In genomic region chr12:6563448-6564050, GRCh38 we compare ENCODE assay signal across 9 cellular contexts. TPM values are rescaled to one million over a fixed set of nuclear protein-coding genes. Genes with fewer than 3 reads are reported as not detected.
DNase-seq lines count a peak whose midpoint lies in the region; ATAC-seq lines count a peak whose summit lies in the region.
"Had no signal": no experiment of that assay in that cellular context is flagged by ENCODE, and none has a peak within 500 bp of the region (broad histone marks: within the 10 kb centered on the region; RNA-seq: fewer than 3 reads in every experiment).

No MANE protein-coding gene starts in this region.

- no peaks in the 10 kb centered on the region for H3K9me3 Mint-ChIP-seq in CD8-positive, alpha-beta memory T cell
- H3K9me3 Mint-ChIP-seq in T-helper 1 cell treated with Interleukin-12 subunit alpha and Interleukin-12 subunit beta and Interleukin-4 antibody, amounts not matched to agents 30 μg/mL and 1 μg/mL, for 36 hours = no peaks in the 10 kb centered on the region
- H3K9me3 Mint-ChIP-seq: IgD-negative memory B cell had no signal

- H3K9ac ChIP-seq in adipocyte (ENCODE audit: low read length) = no peak overlapping the region

- H3K27me3 ChIP-seq in CD8-positive, alpha-beta memory T cell (ENCODE audit: insufficient read depth, low read length, poor library complexity, severe bottlenecking) = no peaks in the 10 kb centered on the region
- H3K27me3 ChIP-seq in adipocyte (replicated peaks; ENCODE audit: control insufficient read depth, insufficient read depth, low read length) = no peaks in the 10 kb centered on the region

- CTCF ChIA-PET in CD8-positive, alpha-beta memory T cell (lab: Charles Lee) = interaction anchor here (0.6 to 2.1 kb wide), 13 partner anchors 9 to 122 kb away, joined by 3 to 9 read pairs (median 3); no protein-coding TSS in a partner anchor

- peaks cover 7 to 87% (median 28%) of the 10 kb centered on the region in 3 donors for H3K36me3 Mint-ChIP-seq in CD8-positive, alpha-beta memory T cell
- H3K36me3 Mint-ChIP-seq in T-helper 1 cell treated with Interleukin-12 subunit alpha and Interleukin-12 subunit beta and Interleukin-4 antibody, amounts not matched to agents 30 μg/mL and 1 μg/mL, for 36 hours (ENCODE audit: low read depth) = peaks cover 65% of the 10 kb centered on the region

- peaks cover 64% of the 10 kb centered on the region for H3K36me3 ChIP-seq in CD8-positive, alpha-beta memory T cell (ENCODE audit: insufficient read depth, low read length)
- peaks cover 77% of the 10 kb centered on the region for H3K36me3 ChIP-seq in adipocyte (ENCODE audit: control insufficient read depth, insufficient read depth, low read length, severe bottlenecking)

- H3K27ac Mint-ChIP-seq in CD8-positive, alpha-beta memory T cell = peak overlapping the region; percentile 26 to 95 (median 67)
- H3K27ac Mint-ChIP-seq in T-helper 1 cell treated with Interleukin-12 subunit alpha and Interleukin-12 subunit beta and Interleukin-4 antibody, amounts not matched to agents 30 μg/mL and 1 μg/mL, for 36 hours = peak overlapping the region; percentile 4

- peak overlapping the region in 1 of 7 donors; percentile 87 for H3K4me3 Mint-ChIP-seq in CD8-positive, alpha-beta memory T cell
- no peak overlapping the region for H3K4me3 Mint-ChIP-seq in T-helper 1 cell treated with Interleukin-12 subunit alpha and Interleukin-12 subunit beta and Interleukin-4 antibody, amounts not matched to agents 30 μg/mL and 1 μg/mL, for 36 hours

- peaks cover 0 to 2% of the 10 kb centered on the region in 2 donors for H3K27me3 Mint-ChIP-seq in CD8-positive, alpha-beta memory T cell
- no peaks in the 10 kb centered on the region for H3K27me3 Mint-ChIP-seq in T-helper 1 cell treated with Interleukin-12 subunit alpha and Interleukin-12 subunit beta and Interleukin-4 antibody, amounts not matched to agents 30 μg/mL and 1 μg/mL, for 36 hours (ENCODE audit: low read depth)
- H3K27me3 Mint-ChIP-seq: IgD-negative memory B cell had no signal

- H3K4me1 ChIP-seq in CD8-positive, alpha-beta memory T cell (ENCODE audit: insufficient read depth, low read length) = peaks cover 25% of the 10 kb centered on the region
- peaks cover 23% of the 10 kb centered on the region for H3K4me1 ChIP-seq in adipocyte (ENCODE audit: control insufficient read depth, insufficient read depth, low read length)

- POLR2A ChIA-PET in CD8-positive, alpha-beta memory T cell (lab: Charles Lee) = interaction anchor here (0.8 kb wide), 1 partner anchor 161 kb away, joined by 3 read pairs; no protein-coding TSS in a partner anchor

- no peak for ATAC-seq in GM21786 (IDR thresholded peaks at IDR 0.05; ENCODE audit: unreplicated experiment)

- H3K4me3 ChIP-seq in CD8-positive, alpha-beta memory T cell (ENCODE audit: low read length) = no peak overlapping the region
- no peak overlapping the region for H3K4me3 ChIP-seq in adipocyte (ENCODE audit: low read length)

- DNase-seq in CD8-positive, alpha-beta memory T cell = peak; percentile 44 to 76 (median 61)
- DNase-seq in HT1080 (ENCODE audit: low read depth) (peak; percentile 34), adipocyte (ENCODE audit: low read depth) (peak; percentile 74), iris pigment epithelial cell (ENCODE audit: low read depth) (peak; percentile 43), NCI-H1436 treated with DMSO at 0.1 percent for 48 hours (lab: John Stamatoyannopoulos, UW) (no peak)
- DNase-seq in stimulated activated CD4-positive, alpha-beta T cell treated with anti-CD3 and anti-CD28 coated beads, TNF-alpha, amount 100 ng/mL, for 24 hours (ENCODE audit: low read depth in 3 of 3) = peak in 2 of 3 experiments; percentile 33 to 68

- no peak overlapping the region for H3K27ac ChIP-seq in CD8-positive, alpha-beta memory T cell (ENCODE audit: low read depth, low read length)

- no peaks in the 10 kb centered on the region for H3K9me3 ChIP-seq in CD8-positive, alpha-beta memory T cell (ENCODE audit: low read length)
- H3K9me3 ChIP-seq in adipocyte (ENCODE audit: control insufficient read depth, low read length) = no peaks in the 10 kb centered on the region

- peaks cover 36 to 43% (median 39%) of the 10 kb centered on the region in 3 donors for H3K4me1 Mint-ChIP-seq in CD8-positive, alpha-beta memory T cell
- peaks cover 27% of the 10 kb centered on the region for H3K4me1 Mint-ChIP-seq in T-helper 1 cell treated with Interleukin-12 subunit alpha and Interleukin-12 subunit beta and Interleukin-4 antibody, amounts not matched to agents 30 μg/mL and 1 μg/mL, for 36 hours (ENCODE audit: low read depth)

RNA-seq across cellular contexts. Expression of gene NOP2, which starts 4.5 kb away (rescaled TPM):
- total RNA-seq in CD8-positive, alpha-beta memory T cell = 100 to 1,000 TPM; 170 to 172 TPM
- polyA plus RNA-seq in CD8-positive, alpha-beta memory T cell = 34.0 TPM
- 80.0 and 90.1 TPM in 2 replicates for total RNA-seq in HT1080 (2014; rRNA removed; shearing (Covaris generic))
- polyA plus RNA-seq in HT1080 (2015; cell fraction: cytosol; rRNA removed) = 32.2 and 39.2 TPM in 2 replicates
- 208 and 217 TPM in 2 replicates for polyA plus RNA-seq in HT1080 (2015; cell fraction: nucleus; rRNA removed)

RNA-seq across cellular contexts. Expression of gene IFFO1, which starts 7.7 kb away (rescaled TPM):
- 10 to 100 TPM; 14.2 to 15.1 TPM for total RNA-seq in CD8-positive, alpha-beta memory T cell
- polyA plus RNA-seq in CD8-positive, alpha-beta memory T cell = 12.2 TPM
- 7.7 and 9.5 TPM in 2 replicates for total RNA-seq in HT1080 (2014; rRNA removed; shearing (Covaris generic))
- polyA plus RNA-seq in HT1080 (2015; cell fraction: cytosol; rRNA removed) = 9.8 and 10.5 TPM in 2 replicates
- 46.3 and 49.9 TPM in 2 replicates for polyA plus RNA-seq in HT1080 (2015; cell fraction: nucleus; rRNA removed)

RNA-seq across cellular contexts. Expression of gene GAPDH, which starts 29.2 kb away (rescaled TPM):
- total RNA-seq in CD8-positive, alpha-beta memory T cell = 1,000 to 10,000 TPM; 7,182 to 7,238 TPM
- 1,770 TPM for polyA plus RNA-seq in CD8-positive, alpha-beta memory T cell
- total RNA-seq in HT1080 (2014; rRNA removed; shearing (Covaris generic)) = 10,781 and 12,621 TPM in 2 replicates
- polyA plus RNA-seq in HT1080 (2015; cell fraction: cytosol; rRNA removed) = 11,296 and 12,050 TPM in 2 replicates
- polyA plus RNA-seq in HT1080 (2015; cell fraction: nucleus; rRNA removed) = 8,622 and 9,151 TPM in 2 replicates

RNA-seq across cellular contexts. Expression of gene CHD4, which starts 43.6 kb away (rescaled TPM):
- 100 to 1,000 TPM; 287 to 293 TPM for total RNA-seq in CD8-positive, alpha-beta memory T cell
- polyA plus RNA-seq in CD8-positive, alpha-beta memory T cell = 58.1 TPM
- 348 and 371 TPM in 2 replicates for total RNA-seq in HT1080 (2014; rRNA removed; shearing (Covaris generic))
- 121 and 127 TPM in 2 replicates for polyA plus RNA-seq in HT1080 (2015; cell fraction: cytosol; rRNA removed)
- 407 and 419 TPM in 2 replicates for polyA plus RNA-seq in HT1080 (2015; cell fraction: nucleus; rRNA removed)
